1 cellular context compared by ENCODE assay signal in the genomic region with DNA sequence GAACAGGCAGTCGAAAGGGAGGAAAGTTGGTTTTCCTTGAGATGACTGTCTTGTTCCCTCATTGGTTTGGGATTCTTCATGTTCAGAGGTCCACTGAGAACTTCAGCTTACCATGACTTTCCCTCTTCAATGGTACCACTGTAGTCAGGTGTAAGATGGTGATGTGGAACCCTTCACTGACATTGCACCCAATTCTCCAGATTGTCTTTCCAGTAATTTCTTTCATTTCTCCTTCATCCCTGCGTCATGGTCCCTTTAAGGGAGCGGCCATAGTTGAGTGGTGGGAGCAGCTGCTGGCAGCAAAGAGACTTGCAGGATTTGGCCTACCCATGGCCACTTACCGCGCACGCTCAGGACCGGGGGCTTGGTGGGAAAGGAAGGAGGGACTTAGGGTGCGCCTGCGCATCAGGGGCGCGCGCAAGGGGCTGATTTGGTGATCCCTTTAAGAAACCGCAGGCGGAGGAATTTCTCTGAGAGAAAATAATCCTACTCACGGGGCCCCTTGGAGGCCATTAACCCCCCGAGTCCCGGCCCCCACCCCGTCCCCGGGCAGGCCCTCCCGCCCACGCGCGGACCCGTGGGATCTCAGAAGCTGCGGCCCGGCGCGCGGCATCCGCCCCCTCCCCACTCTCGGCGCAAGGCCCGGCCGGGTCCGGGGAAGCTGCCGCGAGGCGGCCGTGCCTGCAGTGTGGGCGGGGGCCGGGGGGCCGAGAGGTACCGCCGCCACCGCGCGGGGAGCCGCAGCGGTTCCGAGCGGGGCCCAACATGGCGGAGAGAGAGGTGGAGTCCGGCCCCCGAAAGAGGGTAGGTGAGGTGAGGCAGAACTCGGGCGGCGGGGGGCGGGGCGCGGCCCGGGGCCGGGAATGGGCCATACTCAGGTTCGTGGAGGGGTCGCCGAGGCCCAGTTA.
A peak's percentile ranks its signal among the peaks of the same experiment; 100 is the strongest.
TF ChIP-seq lines count a peak whose summit lies in the region.

A gene (plus strand): TSS at position 428 of the 908 bp plus-strand sequence. CDS start 338 bp downstream, at position 766.

TF ChIP-seq in GM12878, 131 proteins besides CTCF, POLR2A, EP300 and RAD21 (continued from another document and continues in another):
- TF ChIP-seq, protein P1, sequence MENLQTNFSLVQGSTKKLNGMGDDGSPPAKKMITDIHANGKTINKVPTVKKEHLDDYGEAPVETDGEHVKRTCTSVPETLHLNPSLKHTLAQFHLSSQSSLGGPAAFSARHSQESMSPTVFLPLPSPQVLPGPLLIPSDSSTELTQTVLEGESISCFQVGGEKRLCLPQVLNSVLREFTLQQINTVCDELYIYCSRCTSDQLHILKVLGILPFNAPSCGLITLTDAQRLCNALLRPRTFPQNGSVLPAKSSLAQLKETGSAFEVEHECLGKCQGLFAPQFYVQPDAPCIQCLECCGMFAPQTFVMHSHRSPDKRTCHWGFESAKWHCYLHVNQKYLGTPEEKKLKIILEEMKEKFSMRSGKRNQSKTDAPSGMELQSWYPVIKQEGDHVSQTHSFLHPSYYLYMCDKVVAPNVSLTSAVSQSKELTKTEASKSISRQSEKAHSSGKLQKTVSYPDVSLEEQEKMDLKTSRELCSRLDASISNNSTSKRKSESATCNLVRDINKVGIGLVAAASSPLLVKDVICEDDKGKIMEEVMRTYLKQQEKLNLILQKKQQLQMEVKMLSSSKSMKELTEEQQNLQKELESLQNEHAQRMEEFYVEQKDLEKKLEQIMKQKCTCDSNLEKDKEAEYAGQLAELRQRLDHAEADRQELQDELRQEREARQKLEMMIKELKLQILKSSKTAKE (IDR thresholded peaks at IDR 0.05; ENCODE audit: low read depth, poor library complexity, severe bottlenecking) = no peak
- TF ChIP-seq GATAD2B (conservative IDR thresholded peaks at IDR 0.05; ENCODE audit: low read depth) = peak; percentile 80
- TF ChIP-seq, protein P2, sequence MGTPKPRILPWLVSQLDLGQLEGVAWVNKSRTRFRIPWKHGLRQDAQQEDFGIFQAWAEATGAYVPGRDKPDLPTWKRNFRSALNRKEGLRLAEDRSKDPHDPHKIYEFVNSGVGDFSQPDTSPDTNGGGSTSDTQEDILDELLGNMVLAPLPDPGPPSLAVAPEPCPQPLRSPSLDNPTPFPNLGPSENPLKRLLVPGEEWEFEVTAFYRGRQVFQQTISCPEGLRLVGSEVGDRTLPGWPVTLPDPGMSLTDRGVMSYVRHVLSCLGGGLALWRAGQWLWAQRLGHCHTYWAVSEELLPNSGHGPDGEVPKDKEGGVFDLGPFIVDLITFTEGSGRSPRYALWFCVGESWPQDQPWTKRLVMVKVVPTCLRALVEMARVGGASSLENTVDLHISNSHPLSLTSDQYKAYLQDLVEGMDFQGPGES (IDR thresholded peaks at IDR 0.05) = no peak
- TF ChIP-seq MEF2B (IDR thresholded peaks at IDR 0.05; ENCODE audit: partially characterized antibody, poor library complexity, severe bottlenecking) = no peak
- TF ChIP-seq POU2F2 (IDR thresholded peaks at IDR 0.05; ENCODE audit: borderline replicate concordance, low read depth, low read length) = no peak
- peak; percentile 83 for TF ChIP-seq TCF12 (IDR thresholded peaks at IDR 0.05; ENCODE audit: low read depth, low read length)
- no peak for TF ChIP-seq FOXK2 (IDR thresholded peaks at IDR 0.05)
- TF ChIP-seq SREBF1 (IDR thresholded peaks at IDR 0.05; ENCODE audit: low read length) = no peak
- no peak for TF ChIP-seq ZZZ3 (IDR thresholded peaks at IDR 0.05; ENCODE audit: control insufficient read depth, insufficient read length, low read depth)
- TF ChIP-seq, protein P3, sequence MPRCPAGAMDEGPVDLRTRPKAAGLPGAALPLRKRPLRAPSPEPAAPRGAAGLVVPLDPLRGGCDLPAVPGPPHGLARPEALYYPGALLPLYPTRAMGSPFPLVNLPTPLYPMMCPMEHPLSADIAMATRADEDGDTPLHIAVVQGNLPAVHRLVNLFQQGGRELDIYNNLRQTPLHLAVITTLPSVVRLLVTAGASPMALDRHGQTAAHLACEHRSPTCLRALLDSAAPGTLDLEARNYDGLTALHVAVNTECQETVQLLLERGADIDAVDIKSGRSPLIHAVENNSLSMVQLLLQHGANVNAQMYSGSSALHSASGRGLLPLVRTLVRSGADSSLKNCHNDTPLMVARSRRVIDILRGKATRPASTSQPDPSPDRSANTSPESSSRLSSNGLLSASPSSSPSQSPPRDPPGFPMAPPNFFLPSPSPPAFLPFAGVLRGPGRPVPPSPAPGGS (IDR thresholded peaks at IDR 0.05; ENCODE audit: borderline replicate concordance, insufficient read depth, low read depth, low read length, poor library complexity, severe bottlenecking) = no peak
- no peak for TF ChIP-seq GABPA (IDR thresholded peaks at IDR 0.05; ENCODE audit: low read depth)
- TF ChIP-seq SREBF2 (IDR thresholded peaks at IDR 0.05; ENCODE audit: low read length) = no peak
- TF ChIP-seq, protein P4, sequence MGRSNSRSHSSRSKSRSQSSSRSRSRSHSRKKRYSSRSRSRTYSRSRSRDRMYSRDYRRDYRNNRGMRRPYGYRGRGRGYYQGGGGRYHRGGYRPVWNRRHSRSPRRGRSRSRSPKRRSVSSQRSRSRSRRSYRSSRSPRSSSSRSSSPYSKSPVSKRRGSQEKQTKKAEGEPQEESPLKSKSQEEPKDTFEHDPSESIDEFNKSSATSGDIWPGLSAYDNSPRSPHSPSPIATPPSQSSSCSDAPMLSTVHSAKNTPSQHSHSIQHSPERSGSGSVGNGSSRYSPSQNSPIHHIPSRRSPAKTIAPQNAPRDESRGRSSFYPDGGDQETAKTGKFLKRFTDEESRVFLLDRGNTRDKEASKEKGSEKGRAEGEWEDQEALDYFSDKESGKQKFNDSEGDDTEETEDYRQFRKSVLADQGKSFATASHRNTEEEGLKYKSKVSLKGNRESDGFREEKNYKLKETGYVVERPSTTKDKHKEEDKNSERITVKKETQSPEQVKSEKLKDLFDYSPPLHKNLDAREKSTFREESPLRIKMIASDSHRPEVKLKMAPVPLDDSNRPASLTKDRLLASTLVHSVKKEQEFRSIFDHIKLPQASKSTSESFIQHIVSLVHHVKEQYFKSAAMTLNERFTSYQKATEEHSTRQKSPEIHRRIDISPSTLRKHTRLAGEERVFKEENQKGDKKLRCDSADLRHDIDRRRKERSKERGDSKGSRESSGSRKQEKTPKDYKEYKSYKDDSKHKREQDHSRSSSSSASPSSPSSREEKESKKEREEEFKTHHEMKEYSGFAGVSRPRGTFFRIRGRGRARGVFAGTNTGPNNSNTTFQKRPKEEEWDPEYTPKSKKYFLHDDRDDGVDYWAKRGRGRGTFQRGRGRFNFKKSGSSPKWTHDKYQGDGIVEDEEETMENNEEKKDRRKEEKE (IDR thresholded peaks at IDR 0.05) = no peak
- TF ChIP-seq, protein P5, sequence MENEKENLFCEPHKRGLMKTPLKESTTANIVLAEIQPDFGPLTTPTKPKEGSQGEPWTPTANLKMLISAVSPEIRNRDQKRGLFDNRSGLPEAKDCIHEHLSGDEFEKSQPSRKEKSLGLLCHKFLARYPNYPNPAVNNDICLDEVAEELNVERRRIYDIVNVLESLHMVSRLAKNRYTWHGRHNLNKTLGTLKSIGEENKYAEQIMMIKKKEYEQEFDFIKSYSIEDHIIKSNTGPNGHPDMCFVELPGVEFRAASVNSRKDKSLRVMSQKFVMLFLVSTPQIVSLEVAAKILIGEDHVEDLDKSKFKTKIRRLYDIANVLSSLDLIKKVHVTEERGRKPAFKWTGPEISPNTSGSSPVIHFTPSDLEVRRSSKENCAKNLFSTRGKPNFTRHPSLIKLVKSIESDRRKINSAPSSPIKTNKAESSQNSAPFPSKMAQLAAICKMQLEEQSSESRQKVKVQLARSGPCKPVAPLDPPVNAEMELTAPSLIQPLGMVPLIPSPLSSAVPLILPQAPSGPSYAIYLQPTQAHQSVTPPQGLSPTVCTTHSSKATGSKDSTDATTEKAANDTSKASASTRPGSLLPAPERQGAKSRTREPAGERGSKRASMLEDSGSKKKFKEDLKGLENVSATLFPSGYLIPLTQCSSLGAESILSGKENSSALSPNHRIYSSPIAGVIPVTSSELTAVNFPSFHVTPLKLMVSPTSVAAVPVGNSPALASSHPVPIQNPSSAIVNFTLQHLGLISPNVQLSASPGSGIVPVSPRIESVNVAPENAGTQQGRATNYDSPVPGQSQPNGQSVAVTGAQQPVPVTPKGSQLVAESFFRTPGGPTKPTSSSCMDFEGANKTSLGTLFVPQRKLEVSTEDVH (IDR thresholded peaks at IDR 0.05; ENCODE audit: low read depth, partially characterized antibody) = no peak
- no peak for TF ChIP-seq CHD4 (IDR thresholded peaks at IDR 0.05)
- no peak for TF ChIP-seq CBX5 (IDR thresholded peaks at IDR 0.05; ENCODE audit: low read depth)
- no peak for TF ChIP-seq SIX5 (IDR thresholded peaks at IDR 0.05; ENCODE audit: low read depth, low read length, severe bottlenecking)
- no peak for TF ChIP-seq MYC (IDR thresholded peaks at IDR 0.05; ENCODE audit: insufficient read depth, insufficient read length, insufficient replicate concordance, low read length, severe bottlenecking)
- TF ChIP-seq, protein P6, sequence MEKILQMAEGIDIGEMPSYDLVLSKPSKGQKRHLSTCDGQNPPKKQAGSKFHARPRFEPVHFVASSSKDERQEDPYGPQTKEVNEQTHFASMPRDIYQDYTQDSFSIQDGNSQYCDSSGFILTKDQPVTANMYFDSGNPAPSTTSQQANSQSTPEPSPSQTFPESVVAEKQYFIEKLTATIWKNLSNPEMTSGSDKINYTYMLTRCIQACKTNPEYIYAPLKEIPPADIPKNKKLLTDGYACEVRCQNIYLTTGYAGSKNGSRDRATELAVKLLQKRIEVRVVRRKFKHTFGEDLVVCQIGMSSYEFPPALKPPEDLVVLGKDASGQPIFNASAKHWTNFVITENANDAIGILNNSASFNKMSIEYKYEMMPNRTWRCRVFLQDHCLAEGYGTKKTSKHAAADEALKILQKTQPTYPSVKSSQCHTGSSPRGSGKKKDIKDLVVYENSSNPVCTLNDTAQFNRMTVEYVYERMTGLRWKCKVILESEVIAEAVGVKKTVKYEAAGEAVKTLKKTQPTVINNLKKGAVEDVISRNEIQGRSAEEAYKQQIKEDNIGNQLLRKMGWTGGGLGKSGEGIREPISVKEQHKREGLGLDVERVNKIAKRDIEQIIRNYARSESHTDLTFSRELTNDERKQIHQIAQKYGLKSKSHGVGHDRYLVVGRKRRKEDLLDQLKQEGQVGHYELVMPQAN (conservative IDR thresholded peaks at IDR 0.05) = peak; percentile 70
- TF ChIP-seq RELA (IDR thresholded peaks at IDR 0.05; ENCODE audit: borderline replicate concordance, partially characterized antibody) = no peak
- TF ChIP-seq IKZF1 (conservative IDR thresholded peaks at IDR 0.05) = peak; percentile 95
- TF ChIP-seq, protein P7, sequence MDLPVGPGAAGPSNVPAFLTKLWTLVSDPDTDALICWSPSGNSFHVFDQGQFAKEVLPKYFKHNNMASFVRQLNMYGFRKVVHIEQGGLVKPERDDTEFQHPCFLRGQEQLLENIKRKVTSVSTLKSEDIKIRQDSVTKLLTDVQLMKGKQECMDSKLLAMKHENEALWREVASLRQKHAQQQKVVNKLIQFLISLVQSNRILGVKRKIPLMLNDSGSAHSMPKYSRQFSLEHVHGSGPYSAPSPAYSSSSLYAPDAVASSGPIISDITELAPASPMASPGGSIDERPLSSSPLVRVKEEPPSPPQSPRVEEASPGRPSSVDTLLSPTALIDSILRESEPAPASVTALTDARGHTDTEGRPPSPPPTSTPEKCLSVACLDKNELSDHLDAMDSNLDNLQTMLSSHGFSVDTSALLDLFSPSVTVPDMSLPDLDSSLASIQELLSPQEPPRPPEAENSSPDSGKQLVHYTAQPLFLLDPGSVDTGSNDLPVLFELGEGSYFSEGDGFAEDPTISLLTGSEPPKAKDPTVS (IDR thresholded peaks at IDR 0.05; ENCODE audit: low read depth, low read length) = no peak
- no peak for TF ChIP-seq KAT2A (conservative IDR thresholded peaks at IDR 0.05; ENCODE audit: control insufficient read depth, low read depth, low read length)
- TF ChIP-seq RBBP5 (conservative IDR thresholded peaks at IDR 0.05) = 0 out of 2 replicates have a peak, but pooled peaks have one; percentile 79
- TF ChIP-seq, protein P8, sequence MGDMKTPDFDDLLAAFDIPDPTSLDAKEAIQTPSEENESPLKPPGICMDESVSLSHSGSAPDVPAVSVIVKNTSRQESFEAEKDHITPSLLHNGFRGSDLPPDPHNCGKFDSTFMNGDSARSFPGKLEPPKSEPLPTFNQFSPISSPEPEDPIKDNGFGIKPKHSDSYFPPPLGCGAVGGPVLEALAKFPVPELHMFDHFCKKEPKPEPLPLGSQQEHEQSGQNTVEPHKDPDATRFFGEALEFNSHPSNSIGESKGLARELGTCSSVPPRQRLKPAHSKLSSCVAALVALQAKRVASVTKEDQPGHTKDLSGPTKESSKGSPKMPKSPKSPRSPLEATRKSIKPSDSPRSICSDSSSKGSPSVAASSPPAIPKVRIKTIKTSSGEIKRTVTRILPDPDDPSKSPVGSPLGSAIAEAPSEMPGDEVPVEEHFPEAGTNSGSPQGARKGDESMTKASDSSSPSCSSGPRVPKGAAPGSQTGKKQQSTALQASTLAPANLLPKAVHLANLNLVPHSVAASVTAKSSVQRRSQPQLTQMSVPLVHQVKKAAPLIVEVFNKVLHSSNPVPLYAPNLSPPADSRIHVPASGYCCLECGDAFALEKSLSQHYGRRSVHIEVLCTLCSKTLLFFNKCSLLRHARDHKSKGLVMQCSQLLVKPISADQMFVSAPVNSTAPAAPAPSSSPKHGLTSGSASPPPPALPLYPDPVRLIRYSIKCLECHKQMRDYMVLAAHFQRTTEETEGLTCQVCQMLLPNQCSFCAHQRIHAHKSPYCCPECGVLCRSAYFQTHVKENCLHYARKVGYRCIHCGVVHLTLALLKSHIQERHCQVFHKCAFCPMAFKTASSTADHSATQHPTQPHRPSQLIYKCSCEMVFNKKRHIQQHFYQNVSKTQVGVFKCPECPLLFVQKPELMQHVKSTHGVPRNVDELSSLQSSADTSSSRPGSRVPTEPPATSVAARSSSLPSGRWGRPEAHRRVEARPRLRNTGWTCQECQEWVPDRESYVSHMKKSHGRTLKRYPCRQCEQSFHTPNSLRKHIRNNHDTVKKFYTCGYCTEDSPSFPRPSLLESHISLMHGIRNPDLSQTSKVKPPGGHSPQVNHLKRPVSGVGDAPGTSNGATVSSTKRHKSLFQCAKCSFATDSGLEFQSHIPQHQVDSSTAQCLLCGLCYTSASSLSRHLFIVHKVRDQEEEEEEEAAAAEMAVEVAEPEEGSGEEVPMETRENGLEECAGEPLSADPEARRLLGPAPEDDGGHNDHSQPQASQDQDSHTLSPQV (IDR thresholded peaks at IDR 0.05) = 0 out of 2 replicates have a peak, but pooled peaks have one; percentile 38
- TF ChIP-seq MEF2A (IDR thresholded peaks at IDR 0.05; ENCODE audit: insufficient read depth, low read depth, low read length) = no peak
- TF ChIP-seq, protein P9, sequence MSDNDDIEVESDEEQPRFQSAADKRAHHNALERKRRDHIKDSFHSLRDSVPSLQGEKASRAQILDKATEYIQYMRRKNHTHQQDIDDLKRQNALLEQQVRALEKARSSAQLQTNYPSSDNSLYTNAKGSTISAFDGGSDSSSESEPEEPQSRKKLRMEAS (IDR thresholded peaks at IDR 0.05; ENCODE audit: low read depth, low read length) = no peak
